In the genomic region with DNA sequence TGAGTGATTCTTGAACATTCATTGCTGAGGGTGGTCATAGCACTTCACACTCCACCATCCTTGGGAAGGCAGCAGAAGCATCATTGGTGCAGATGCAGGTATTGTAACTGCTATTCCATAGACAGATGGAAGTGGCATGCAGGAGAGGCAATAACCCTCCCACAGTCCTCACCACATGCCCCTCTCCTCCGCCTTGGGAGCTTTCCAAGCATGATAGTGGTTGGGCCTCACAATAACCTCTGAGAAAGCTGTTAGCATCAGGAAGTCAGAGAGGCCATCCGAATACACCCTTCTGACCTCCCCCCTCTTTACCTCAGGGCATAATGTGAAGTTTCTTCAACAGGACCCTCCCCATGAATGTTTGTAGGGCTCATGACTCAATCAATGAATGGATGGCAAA, we compare ENCODE assay signal across 32 cellular contexts.
"Had no signal": no experiment of that assay in that cellular context is flagged by ENCODE, and none has a peak within 500 bp of the region (broad histone marks: within the 10 kb centered on the region; RNA-seq: fewer than 3 reads in every experiment).

No MANE protein-coding gene starts in this region.

- H3K27ac Mint-ChIP-seq: activated CD4-positive, alpha-beta T cell treated with anti-CD3 and anti-CD28 coated beads, Interleukin-2, amount 10 ng/mL, durations not matched to agents 24 days and 14 days; activated CD8-positive, alpha-beta T cell treated with anti-CD3 and anti-CD28 coated beads for 36 hours; activated naive CD4-positive, alpha-beta T cell treated with anti-CD3 and anti-CD28 coated beads for 36 hours; activated naive CD4-positive, alpha-beta T cell treated with anti-CD3 and anti-CD28 coated beads, Interleukin-2, amount 50 U/mL, for 72 hours; activated naive CD8-positive, alpha-beta T cell treated with anti-CD3 and anti-CD28 coated beads, Interleukin-2, amount 50 U/mL, for 24 hours; activated T-cell treated with anti-CD3 and anti-CD28 coated beads, Interleukin-2, amount 50 U/mL, for 72 hours; activated T-helper 17 cell treated with anti-CD3 and anti-CD28 coated beads, Interleukin-2, amount 50 U/mL, for 72 hours; T-helper 1 cell treated with Interleukin-12 subunit alpha and Interleukin-12 subunit beta and Interleukin-4 antibody, amounts not matched to agents 30 μg/mL and 1 μg/mL, for 36 hours; T-helper 2 cell treated with Interferon-gamma antibody and Interleukin-4, amounts not matched to agents 5 μg/mL and 100 μg/mL, for 36 hours had no signal

- H3K9me3 ChIP-seq: Peyer's patch, SJCRH30 had no signal

- H3K4me3 ChIP-seq: Peyer's patch, SJCRH30, SK-N-MC had no signal

- H3K27me3 ChIP-seq: brain microvascular endothelial cell, Peyer's patch, SJCRH30 had no signal

- H3K27ac ChIP-seq: brain microvascular endothelial cell, Peyer's patch, SJCRH30, SK-N-MC had no signal

- H3K4me3 Mint-ChIP-seq: activated CD4-positive, alpha-beta T cell treated with anti-CD3 and anti-CD28 coated beads, Interleukin-2, amount 10 ng/mL, durations not matched to agents 24 days and 14 days; activated CD8-positive, alpha-beta T cell treated with anti-CD3 and anti-CD28 coated beads for 36 hours; activated naive CD4-positive, alpha-beta T cell treated with anti-CD3 and anti-CD28 coated beads for 36 hours; activated naive CD8-positive, alpha-beta T cell treated with anti-CD3 and anti-CD28 coated beads, Interleukin-2, amount 50 U/mL, for 24 hours; activated T-cell treated with anti-CD3 and anti-CD28 coated beads, Interleukin-2, amount 50 U/mL, for 72 hours; activated T-helper 17 cell treated with anti-CD3 and anti-CD28 coated beads, Interleukin-2, amount 50 U/mL, for 72 hours; T-helper 1 cell treated with Interleukin-12 subunit alpha and Interleukin-12 subunit beta and Interleukin-4 antibody, amounts not matched to agents 30 μg/mL and 1 μg/mL, for 36 hours; T-helper 2 cell treated with Interferon-gamma antibody and Interleukin-4, amounts not matched to agents 5 μg/mL and 100 μg/mL, for 36 hours had no signal

- DNase-seq: activated CD4-positive, alpha-beta T cell treated with anti-CD3 and anti-CD28 coated beads, Interleukin-2, amount 10 ng/mL, durations not matched to agents 24 days and 14 days; activated CD4-positive, alpha-beta T cell treated with anti-CD3 and anti-CD28 coated beads, Interleukin-2, amount 50 U/mL, for 4 hours; activated CD8-positive, alpha-beta T cell treated with anti-CD3 and anti-CD28 coated beads for 36 hours; activated gamma-delta T cell treated with Interleukin-2 at 50 U/mL for 16 hours; activated naive CD4-positive, alpha-beta T cell treated with anti-CD3 and anti-CD28 coated beads for 36 hours; activated naive CD8-positive, alpha-beta T cell treated with anti-CD3 and anti-CD28 coated beads, Interleukin-2, amount 50 U/mL, for 24 hours; activated T-cell treated with anti-CD3 and anti-CD28 coated beads, Interleukin-2, amount 50 U/mL, for 1 hour; activated T-cell treated with anti-CD3 and anti-CD28 coated beads, Interleukin-2, amount 50 U/mL, for 72 hours; amniotic stem cell; aorta; brain microvascular endothelial cell; central memory CD4-positive, alpha-beta T cell; NCI-H1092 treated with DMSO at 0.1 percent for 48 hours; NCI-H1417; NCI-H146; NCI-H1930; NCI-H2081 treated with DMSO at 0.1 percent for 48 hours; NCI-H510A; NCI-H526; NCI-H748 treated with DMSO at 0.1 percent for 48 hours; NK-92 treated with Interleukin-12 subunit alpha and Interleukin-12 subunit beta, amount 100 ng/mL, for 24 hours; PC-3; Peyer's patch; Right ventricle myocardium superior; SJCRH30 had no signal

- FAIRE-seq: colon, TTC549 had no signal

- H3K36me3 Mint-ChIP-seq: activated naive CD4-positive, alpha-beta T cell treated with anti-CD3 and anti-CD28 coated beads, Interleukin-2, amount 50 U/mL, for 72 hours had no signal

- H3K36me3 ChIP-seq: brain microvascular endothelial cell, Peyer's patch, SJCRH30 had no signal

- H3K4me1 ChIP-seq: SJCRH30 had no signal

- H3K9me3 Mint-ChIP-seq: activated CD4-positive, alpha-beta T cell treated with anti-CD3 and anti-CD28 coated beads, Interleukin-2, amount 10 ng/mL, durations not matched to agents 24 days and 14 days; activated CD8-positive, alpha-beta T cell treated with anti-CD3 and anti-CD28 coated beads for 36 hours; activated naive CD4-positive, alpha-beta T cell treated with anti-CD3 and anti-CD28 coated beads for 36 hours; activated naive CD4-positive, alpha-beta T cell treated with anti-CD3 and anti-CD28 coated beads, Interleukin-2, amount 50 U/mL, for 72 hours; activated naive CD8-positive, alpha-beta T cell treated with anti-CD3 and anti-CD28 coated beads, Interleukin-2, amount 50 U/mL, for 24 hours; activated T-cell treated with anti-CD3 and anti-CD28 coated beads, Interleukin-2, amount 50 U/mL, for 72 hours; activated T-helper 17 cell treated with anti-CD3 and anti-CD28 coated beads, Interleukin-2, amount 50 U/mL, for 72 hours; T-helper 1 cell treated with Interleukin-12 subunit alpha and Interleukin-12 subunit beta and Interleukin-4 antibody, amounts not matched to agents 30 μg/mL and 1 μg/mL, for 36 hours; T-helper 2 cell treated with Interferon-gamma antibody and Interleukin-4, amounts not matched to agents 5 μg/mL and 100 μg/mL, for 36 hours had no signal

- H3K27me3 Mint-ChIP-seq: activated CD4-positive, alpha-beta T cell treated with anti-CD3 and anti-CD28 coated beads, Interleukin-2, amount 10 ng/mL, durations not matched to agents 24 days and 14 days; activated CD8-positive, alpha-beta T cell treated with anti-CD3 and anti-CD28 coated beads for 36 hours; activated naive CD8-positive, alpha-beta T cell treated with anti-CD3 and anti-CD28 coated beads, Interleukin-2, amount 50 U/mL, for 24 hours; activated T-helper 17 cell treated with anti-CD3 and anti-CD28 coated beads, Interleukin-2, amount 50 U/mL, for 72 hours had no signal
